In genomic region chr19:18049390-18049789, GRCh38 we compare ENCODE assay signal across 8 cellular contexts. TPM values are rescaled to one million over a fixed set of nuclear protein-coding genes. Genes with fewer than 3 reads are reported as not detected.
DNase-seq lines count a peak whose midpoint lies in the region; ATAC-seq and TF ChIP-seq lines count a peak whose summit lies in the region.

No MANE protein-coding gene starts in this region.

- TF ChIP-seq CTCF in dorsolateral prefrontal cortex (IDR thresholded peaks at IDR 0.05 in 54 of 56, conservative IDR thresholded peaks at IDR 0.05 in 2 of 56; ENCODE audit: low read depth in 1 of 56, partially characterized antibody in 56 of 56) (no peak), lower leg skin (IDR thresholded peaks at IDR 0.05) (no peak)

- 56 to 65% methylated on average over 10 of the region's 10 CpGs for WGBS in lower leg skin, 2 donors

- no peak for TF ChIP-seq POLR2A in lower leg skin (IDR thresholded peaks at IDR 0.05)

- peak; percentile 35 for DNase-seq in MV-4-11 (lab: John Stamatoyannopoulos, UW)
- DNase-seq in dorsolateral prefrontal cortex, result peak in 9 of 10 donors; percentile 66 to 86 (median 82)
- DNase-seq in lower leg skin (ENCODE audit: low spot score in 2 of 2), result peak; percentile 53 to 95
- DNase-seq in substantia nigra (lab: John Stamatoyannopoulos, UW), result peak in 48 of 49 donors; percentile 15 to 87 (median 68)
- no peak for DNase-seq in HAP-1 (ENCODE audit: low spot score in 2 of 2)
- DNase-seq in NCI-H510A treated with DMSO at 0.1 percent for 48 hours (lab: John Stamatoyannopoulos, UW), result no peak
- no peak for DNase-seq in NCI-H1105 (lab: John Stamatoyannopoulos, UW)

- H3K4me1 ChIP-seq in HAP-1, result peaks cover 3% of the 10 kb centered on the region

- ATAC-seq in HG03196 (IDR thresholded peaks at IDR 0.05; ENCODE audit: unreplicated experiment), result no peak

- H3K36me3 ChIP-seq in HAP-1 (replicated peaks), result no peaks in the 10 kb centered on the region

- intact Hi-C loops in dorsolateral prefrontal cortex (cut with DNase I), result no loop called here
- intact Hi-C loops in lower leg skin (cut with DNase I; ENCODE audit: low total_unique reads), result no loop called here

- in situ Hi-C loops in HAP-1 (cut with MboI; ENCODE audit: low sequenced_read_pairs), result no loop called here

- H3K4me3 ChIP-seq in dorsolateral prefrontal cortex (peak overlapping the region in 1 of 59 donors; percentile 6), lower leg skin (ENCODE audit: low read depth, poor library complexity, severe bottlenecking) (no peak overlapping the region), HAP-1 (no peak overlapping the region)

- peak overlapping the region in 56 of 59 donors; percentile 13 to 94 (median 80) for H3K27ac ChIP-seq in dorsolateral prefrontal cortex
- H3K27ac ChIP-seq in substantia nigra (ENCODE audit: low read depth, low read length, poor library complexity, severe bottlenecking), result peak overlapping the region; percentile 69

- H3K27me3 ChIP-seq in dorsolateral prefrontal cortex, result no peaks in the 10 kb centered on the region
- no peaks in the 10 kb centered on the region for H3K27me3 ChIP-seq in HAP-1 (ENCODE audit: low read depth)

- H3K9me3 ChIP-seq in HAP-1, result no peaks in the 10 kb centered on the region

RNA-seq across cellular contexts. Expression of gene IL12RB1, which starts 37.3 kb away (rescaled TPM):
- total RNA-seq in dorsolateral prefrontal cortex, result 1 to 10 TPM in 102 of 120 experiments, under 1 TPM in 18; 0.32 to 5.4 (median 1.5) TPM
- total RNA-seq in lower leg skin, result under 1 TPM in 2 of 4 donors, not detected in 2; 0.34 to 0.58 TPM

RNA-seq across cellular contexts. Expression of gene ARRDC2, which starts 41.4 kb away (rescaled TPM):
- total RNA-seq in dorsolateral prefrontal cortex (100 to 1,000 TPM in 10 of 120 experiments, 10 to 100 TPM in 110; 17.5 to 207 (median 47.3) TPM), lower leg skin (10 to 100 TPM; 54.1 to 92.8 (median 73.5) TPM)

RNA-seq across cellular contexts. Expression of gene MAST3, which starts 48.2 kb away (rescaled TPM):
- total RNA-seq in dorsolateral prefrontal cortex (100 to 1,000 TPM; 138 to 282 (median 205) TPM), lower leg skin (10 to 100 TPM; 12.9 to 19.8 (median 17.0) TPM)

Comparison
In these comparisons a context has a peak if more than half of its experiments do, and no peak if none do; other contexts are left out.
1. DNase-seq: peak in MV-4-11 (single experiment), dorsolateral prefrontal cortex (9 of 10), lower leg skin (2 of 2) and substantia nigra (48 of 49); none in HAP-1 (0 of 2), NCI-H510A treated with DMSO at 0.1 percent for 48 hours (single experiment) and NCI-H1105 (single experiment).
2. RNA of gene MAST3, which starts 48.2 kb away (total RNA-seq): 138 to 282 TPM in dorsolateral prefrontal cortex; 12.9 to 19.8 TPM in lower leg skin; every median in the first group is over 4 times any median in the second.